ENCODE assay signal across 1 cellular context in the genomic region with DNA sequence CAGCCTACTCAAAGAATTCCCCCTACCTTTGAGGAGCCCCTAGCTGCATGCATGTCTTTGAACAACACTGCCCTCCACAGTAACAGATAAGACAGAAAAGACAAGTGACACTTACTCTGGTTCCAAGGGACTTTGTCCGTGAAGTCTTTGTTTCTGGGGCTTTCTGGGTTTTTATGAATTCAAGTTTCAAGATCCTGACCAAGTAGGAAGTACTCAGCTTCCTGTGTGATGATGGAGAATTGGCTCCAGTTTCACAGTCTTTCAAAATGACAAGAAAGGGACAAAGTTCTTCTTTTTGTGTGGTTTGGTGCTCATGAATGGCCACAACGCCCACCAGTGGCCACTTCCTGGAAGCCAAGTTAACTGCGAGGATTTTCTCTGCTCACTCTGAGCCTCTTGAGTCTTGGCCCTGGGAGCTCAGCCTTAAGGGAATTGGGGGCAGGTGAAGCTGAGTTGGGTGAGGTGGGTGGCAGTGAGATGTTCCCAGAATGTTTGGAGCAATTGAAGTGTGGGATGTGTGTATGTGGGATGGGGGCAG.
TF ChIP-seq lines count a peak whose summit lies in the region.

A gene (minus strand): TSS at position 147 of the 538 bp plus-strand sequence. CDS start 4,000 bp downstream, outside the sequence.

TF ChIP-seq in H1, 55 proteins besides CTCF, POLR2A, EP300 and RAD21:
- TF ChIP-seq CBX8 (IDR thresholded peaks at IDR 0.05; ENCODE audit: borderline replicate concordance, low read depth, low read length) = no peak
- TF ChIP-seq GABPA (IDR thresholded peaks at IDR 0.05; ENCODE audit: borderline replicate concordance, insufficient read depth, low read length) = no peak
TF ChIP-seq in H1: peak in this region for 0.
